11 cellular contexts compared by ENCODE assay signal in genomic region chr19:6663236-6664187, GRCh38. TPM values are rescaled to one million over a fixed set of nuclear protein-coding genes. Genes with fewer than 3 reads are reported as not detected.
A peak's percentile ranks its signal among the peaks of the same experiment; 100 is the strongest.
DNase-seq lines count a peak whose midpoint lies in the region; ATAC-seq, FAIRE-seq and TF ChIP-seq lines count a peak whose summit lies in the region.
"Had no signal": no experiment of that assay in that cellular context is flagged by ENCODE, and none has a peak within 500 bp of the region (broad histone marks: within the 10 kb centered on the region; RNA-seq: fewer than 3 reads in every experiment).

No MANE protein-coding gene starts in this region.

- no peaks in the 10 kb centered on the region for H3K79me2 ChIP-seq in MM.1S (ENCODE audit: low read length)

- peak; percentile 63 for DNase-seq in activated CD8-positive, alpha-beta memory T cell treated with anti-CD3 and anti-CD28 coated beads, Interleukin-2, amount 10 ng/mL, durations not matched to agents 7 days and 5 days
- DNase-seq in activated CD8-positive, alpha-beta memory T cell treated with anti-CD3 and anti-CD28 coated beads, Interleukin-2, amount 50 U/mL, for 4 hours: no peak
- DNase-seq in RCC 7860 (ENCODE audit: low spot score) (peak; percentile 32), bronchial epithelial cell (ENCODE audit: low read depth) (no peak), MM.1S (no peak), Ammon's horn (ENCODE audit: low spot score) (no peak), hypothalamus (lab: John Stamatoyannopoulos, UW) (no peak)
- DNase-seq in stimulated activated CD4-positive, alpha-beta T cell treated with anti-CD3 and anti-CD28 coated beads, TNF-alpha, amount 100 ng/mL, for 48 hours (ENCODE audit: low read depth in 3 of 3): peak in 2 of 3 donors; percentile 34 to 42
- DNase-seq: NCI-H226 had no signal

- no peak overlapping the region for H3K27ac ChIP-seq in MM.1S (ENCODE audit: low read length)

- no peaks in the 10 kb centered on the region for H3K9me3 ChIP-seq in MM.1S (replicated peaks; ENCODE audit: insufficient read depth, low read length)

- peak; percentile 48 for ATAC-seq in activated CD8-positive, alpha-beta memory T cell treated with anti-CD3 and anti-CD28 coated beads, Interleukin-2, amount 10 ng/mL, durations not matched to agents 7 days and 5 days

- peaks cover 43% of the 10 kb centered on the region for H3K36me3 Mint-ChIP-seq in activated CD8-positive, alpha-beta memory T cell treated with anti-CD3 and anti-CD28 coated beads, Interleukin-2, amount 10 ng/mL, durations not matched to agents 7 days and 5 days

- no peak overlapping the region for H3K4me3 Mint-ChIP-seq in activated CD8-positive, alpha-beta memory T cell treated with anti-CD3 and anti-CD28 coated beads, Interleukin-2, amount 10 ng/mL, durations not matched to agents 7 days and 5 days

- no peaks in the 10 kb centered on the region for H3K36me3 ChIP-seq in bronchial epithelial cell (ENCODE audit: control insufficient read depth, insufficient read depth, low read length)
- H3K36me3 ChIP-seq in MM.1S (replicated peaks; ENCODE audit: insufficient read depth, low read length): no peaks in the 10 kb centered on the region

- peaks cover 7% of the 10 kb centered on the region for H3K27me3 ChIP-seq in bronchial epithelial cell (ENCODE audit: control insufficient read depth, insufficient read depth, low read length)
- peaks cover 45% of the 10 kb centered on the region for H3K27me3 ChIP-seq in MM.1S (replicated peaks; ENCODE audit: insufficient read depth, low read length)

- peaks cover 20% of the 10 kb centered on the region for H3K4me1 Mint-ChIP-seq in activated CD8-positive, alpha-beta memory T cell treated with anti-CD3 and anti-CD28 coated beads, Interleukin-2, amount 10 ng/mL, durations not matched to agents 7 days and 5 days

- H4K20me1 ChIP-seq in MM.1S (ENCODE audit: insufficient read depth, low read length): no peaks in the 10 kb centered on the region

- FAIRE-seq in RCC 7860 (lab: Jason Lieb, UNC): no peak
- peak; percentile 97 for FAIRE-seq in bronchial epithelial cell (lab: Jason Lieb, UNC)
- FAIRE-seq: G401.6 had no signal

- no peaks in the 10 kb centered on the region for H3K9me2 ChIP-seq in MM.1S (replicated peaks; ENCODE audit: insufficient read depth, low read length)

- no peaks in the 10 kb centered on the region for H3K9me3 Mint-ChIP-seq in activated CD8-positive, alpha-beta memory T cell treated with anti-CD3 and anti-CD28 coated beads, Interleukin-2, amount 10 ng/mL, durations not matched to agents 7 days and 5 days (ENCODE audit: low read depth)

- H2AFZ ChIP-seq in MM.1S (ENCODE audit: low read length): no peak overlapping the region

- TF ChIP-seq CTCF in bronchial epithelial cell (IDR thresholded peaks at IDR 0.05; ENCODE audit: insufficient read depth, low read length, severe bottlenecking) (no peak), MM.1S (IDR thresholded peaks at IDR 0.05; ENCODE audit: low read length) (no peak)

- no peaks in the 10 kb centered on the region for H3F3A ChIP-seq in MM.1S (ENCODE audit: insufficient read depth, low read length)

- CTCF ChIA-PET in activated CD8-positive, alpha-beta memory T cell treated with anti-CD3 and anti-CD28 coated beads, Interleukin-2, amount 10 ng/mL, durations not matched to agents 7 days and 5 days (lab: Charles Lee): interaction anchor here (1.1 kb wide), 1 partner anchor 24 kb away, joined by 3 read pairs; no protein-coding TSS in a partner anchor

- no peaks in the 10 kb centered on the region for H3K27me3 Mint-ChIP-seq in activated CD8-positive, alpha-beta memory T cell treated with anti-CD3 and anti-CD28 coated beads, Interleukin-2, amount 10 ng/mL, durations not matched to agents 7 days and 5 days

- no peak overlapping the region for H3K4me3 ChIP-seq in bronchial epithelial cell (ENCODE audit: low read depth, low read length)
- no peak overlapping the region for H3K4me3 ChIP-seq in MM.1S (ENCODE audit: low read length)

- H3K4me2 ChIP-seq in MM.1S (ENCODE audit: low read depth, low read length): no peak overlapping the region

- H3K4me1 ChIP-seq in MM.1S (ENCODE audit: low read length): no peaks in the 10 kb centered on the region

- H3K27ac Mint-ChIP-seq in activated CD8-positive, alpha-beta memory T cell treated with anti-CD3 and anti-CD28 coated beads, Interleukin-2, amount 10 ng/mL, durations not matched to agents 7 days and 5 days: no peak overlapping the region

- no peak overlapping the region for H3K9ac ChIP-seq in MM.1S (ENCODE audit: low read length)

RNA-seq across cellular contexts. Expression of gene TNFSF14, which starts 6.4 kb away (rescaled TPM):
- total RNA-seq in activated CD8-positive, alpha-beta memory T cell treated with anti-CD3 and anti-CD28 coated beads, Interleukin-2, amount 10 ng/mL, durations not matched to agents 7 days and 5 days: 10 to 100 TPM; 31.1 to 55.9 TPM
- total RNA-seq in bronchial epithelial cell: under 0.01 TPM in 1 of 2 replicates, not detected in the other
- total RNA-seq: skeletal muscle tissue had no signal

RNA-seq across cellular contexts. Expression of gene C3, which starts 56.9 kb away (rescaled TPM):
- 1 to 10 TPM in 1 of 2 experiments, under 1 TPM in 1; 0.67 to 1.0 TPM for total RNA-seq in activated CD8-positive, alpha-beta memory T cell treated with anti-CD3 and anti-CD28 coated beads, Interleukin-2, amount 10 ng/mL, durations not matched to agents 7 days and 5 days
- 1.3 and 4.1 TPM in 2 replicates for total RNA-seq in bronchial epithelial cell

Comparison
In these comparisons a context has a peak if more than half of its experiments do, and no peak if none do; other contexts are left out.
1. DNase-seq: peak in activated CD8-positive, alpha-beta memory T cell treated with anti-CD3 and anti-CD28 coated beads, Interleukin-2, amount 10 ng/mL, durations not matched to agents 7 days and 5 days (single experiment), RCC 7860 (single experiment) and stimulated activated CD4-positive, alpha-beta T cell treated with anti-CD3 and anti-CD28 coated beads, TNF-alpha, amount 100 ng/mL, for 48 hours (2 of 3); none in activated CD8-positive, alpha-beta memory T cell treated with anti-CD3 and anti-CD28 coated beads, Interleukin-2, amount 50 U/mL, for 4 hours (single experiment), bronchial epithelial cell (single experiment), MM.1S (single experiment), Ammon's horn (single experiment) and hypothalamus (0 of 51).
2. RNA of gene TNFSF14, which starts 6.4 kb away (total RNA-seq): 31.1 to 55.9 TPM in activated CD8-positive, alpha-beta memory T cell treated with anti-CD3 and anti-CD28 coated beads, Interleukin-2, amount 10 ng/mL, durations not matched to agents 7 days and 5 days; under 0.01 TPM in bronchial epithelial cell; every median in the first group is over 10 times any median in the second.